ENCODE assay signal across 8 cellular contexts in genomic region chr6:44237021-44237812, GRCh38. TPM values are rescaled to one million over a fixed set of nuclear protein-coding genes. Genes with fewer than 3 reads are reported as not detected.
A peak's percentile ranks its signal among the peaks of the same experiment; 100 is the strongest.
DNase-seq lines count a peak whose midpoint lies in the region; ATAC-seq, FAIRE-seq and TF ChIP-seq lines count a peak whose summit lies in the region.

No MANE protein-coding gene starts in this region.

- ATAC-seq in GM21723 (IDR thresholded peaks at IDR 0.05; ENCODE audit: unreplicated experiment) (peak; percentile 78), natural killer cell (peak; percentile 87 to 93 (median 90))

- H3K4me3 ChIP-seq in suprapubic skin, result peak overlapping the region; percentile 60

- 41% methylated on average over 14 of the region's 22 CpGs for WGBS in suprapubic skin

- TF ChIP-seq POLR2A in suprapubic skin (IDR thresholded peaks at IDR 0.05), result no peak

- peak overlapping the region; percentile 91 for H3K27ac ChIP-seq in suprapubic skin

- no peak for FAIRE-seq in D721Med (lab: Jason Lieb, UNC)

- H3K9me3 Mint-ChIP-seq in natural killer cell, result no peaks in the 10 kb centered on the region

- H3K4me3 Mint-ChIP-seq in natural killer cell, result peak overlapping the region; percentile 87

- H3K4me1 ChIP-seq in suprapubic skin, result peaks cover 54% of the 10 kb centered on the region

- TF ChIP-seq CTCF in D721Med (IDR thresholded peaks at IDR 0.05; ENCODE audit: insufficient read depth, missing control alignments) (no peak), natural killer cell (IDR thresholded peaks at IDR 0.05) (no peak), suprapubic skin (IDR thresholded peaks at IDR 0.05) (no peak)

- no peaks in the 10 kb centered on the region for H3K27me3 ChIP-seq in suprapubic skin

- TF ChIP-seq EP300 in suprapubic skin (IDR thresholded peaks at IDR 0.05), result no peak

- H3K36me3 ChIP-seq in suprapubic skin, result peaks cover 10% of the 10 kb centered on the region

- H3K9me3 ChIP-seq in suprapubic skin, result no peaks in the 10 kb centered on the region

- no peaks in the 10 kb centered on the region for H3K27me3 Mint-ChIP-seq in natural killer cell (ENCODE audit: low read depth in 2 of 2)

- peak; percentile 78 for DNase-seq in D721Med (ENCODE audit: insufficient read length, low spot score)
- DNase-seq in Kasumi-1 (lab: John Stamatoyannopoulos, UW), result peak; percentile 69 to 86
- DNase-seq in RKO (ENCODE audit: low spot score), result peak; percentile 99
- peak; percentile 44 for DNase-seq in activated T-helper 9 cell treated with anti-CD3 and anti-CD28 coated beads, Interleukin-2, amount 50 U/mL, for 16 hours (ENCODE audit: low read depth)
- peak; percentile 86 for DNase-seq in fibroblast of the conjunctiva (ENCODE audit: low read depth)
- DNase-seq in natural killer cell, result peak; percentile 78
- DNase-seq in suprapubic skin (ENCODE audit: low spot score in 2 of 2), result peak; percentile 94 to 95

- peaks cover 8 to 16% of the 10 kb centered on the region in 2 donors for H3K4me1 Mint-ChIP-seq in natural killer cell

- peak overlapping the region; percentile 88 to 98 for H3K27ac Mint-ChIP-seq in natural killer cell

- no peaks in the 10 kb centered on the region for H3K36me3 Mint-ChIP-seq in natural killer cell

- intact Hi-C loops in natural killer cell (cut with micrococcal nuclease), result loop anchor here (1.0 kb wide), 3 partner anchors 10 to 141 kb away; partner anchors contain the start of gene HSP90AB1

RNA-seq across cellular contexts. Expression of gene HSP90AB1, which starts 9.7 kb away (rescaled TPM):
- total RNA-seq in natural killer cell (100 to 1,000 TPM; 256 to 372 (median 308) TPM), suprapubic skin (100 to 1,000 TPM; 450 to 830 (median 678) TPM)

RNA-seq across cellular contexts. Expression of gene SLC29A1, which starts 13.8 kb away (rescaled TPM):
- total RNA-seq in natural killer cell (1 to 10 TPM; 2.2 to 5.5 (median 5.2) TPM), suprapubic skin (100 to 1,000 TPM in 1 of 4 donors, 10 to 100 TPM in 3; 61.7 to 133 (median 75.3) TPM)

RNA-seq across cellular contexts. Expression of gene SLC35B2, which starts 20.1 kb away (rescaled TPM):
- total RNA-seq in natural killer cell (10 to 100 TPM; 20.9 to 27.7 (median 26.8) TPM), suprapubic skin (10 to 100 TPM; 26.2 to 38.5 (median 30.9) TPM)

RNA-seq across cellular contexts. Expression of gene MYMX, which starts 20.5 kb away (rescaled TPM):
- not detected for total RNA-seq in natural killer cell
- total RNA-seq in suprapubic skin, result not detected

RNA-seq across cellular contexts. Expression of gene NFKBIE, which starts 28.1 kb away (rescaled TPM):
- total RNA-seq in natural killer cell, result 10 to 100 TPM; 44.9 to 61.5 (median 56.4) TPM
- total RNA-seq in suprapubic skin, result 10 to 100 TPM; 12.9 to 25.0 (median 16.1) TPM

Comparison
In these comparisons a context has a peak if more than half of its experiments do, and no peak if none do; other contexts are left out.
1. Peak in every context shown above with its lines: DNase-seq, ATAC-seq, H3K4me3 ChIP-seq and H3K27ac ChIP-seq.
2. DNase-seq: peak in every context shown above with its lines; median percentile 99 in RKO; 94 in suprapubic skin; 86 in fibroblast of the conjunctiva; 78 in D721Med; 78 in natural killer cell; 78 in Kasumi-1; 44 in activated T-helper 9 cell treated with anti-CD3 and anti-CD28 coated beads, Interleukin-2, amount 50 U/mL, for 16 hours.
3. RNA of gene SLC29A1, which starts 13.8 kb away (total RNA-seq): 61.7 to 133 TPM in suprapubic skin; 2.2 to 5.5 TPM in natural killer cell; every median in the first group is over 4 times any median in the second.